1 cellular context compared by ENCODE assay signal in genomic region chr9:77960356-77961153, GRCh38.
TF ChIP-seq lines count a peak whose summit lies in the region.

No MANE protein-coding gene starts in this region.

TF ChIP-seq in endothelial cell of umbilical vein, 7 proteins besides CTCF, POLR2A, EP300 and RAD21 (continued from another document):
- TF ChIP-seq FOS (IDR thresholded peaks at IDR 0.05; ENCODE audit: borderline replicate concordance, insufficient read depth, low read length) (no peak), MAX (IDR thresholded peaks at IDR 0.05; ENCODE audit: insufficient read depth, insufficient read length) (no peak)
